Comparison of ENCODE assay signal across 11 cellular contexts in the genomic region with DNA sequence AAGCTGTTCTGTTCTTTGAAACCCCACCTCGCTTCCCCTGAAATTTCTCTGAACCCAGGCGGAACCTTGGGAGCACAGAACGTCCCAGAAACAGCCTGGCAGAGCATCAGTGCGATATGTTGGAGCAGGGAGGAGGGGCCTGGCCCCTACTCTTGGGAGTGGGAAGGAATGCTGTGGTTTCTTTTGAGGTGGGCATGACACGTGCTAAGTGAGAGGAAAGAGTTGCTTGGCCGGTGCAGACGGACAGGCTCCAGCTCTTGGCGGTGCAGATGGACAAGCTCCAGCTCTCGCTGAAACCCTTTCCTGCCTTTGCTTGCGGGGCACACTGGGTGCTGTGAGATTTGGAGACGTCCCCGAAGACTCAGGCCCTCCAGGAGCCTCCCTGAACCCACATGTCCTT. TPM values are rescaled to one million over a fixed set of nuclear protein-coding genes. Genes with fewer than 3 reads are reported as not detected.
A peak's percentile ranks its signal among the peaks of the same experiment; 100 is the strongest.
DNase-seq lines count a peak whose midpoint lies in the region; ATAC-seq and TF ChIP-seq lines count a peak whose summit lies in the region.
"Had no signal": no experiment of that assay in that cellular context is flagged by ENCODE, and none has a peak within 500 bp of the region (broad histone marks: within the 10 kb centered on the region; RNA-seq: fewer than 3 reads in every experiment).

No MANE protein-coding gene starts in this region.

- H3K4me1 Mint-ChIP-seq in WTC11: peaks cover 9% of the 10 kb centered on the region

- H3K9me3 Mint-ChIP-seq in WTC11: no peaks in the 10 kb centered on the region
- H3K9me3 Mint-ChIP-seq: CD4-positive, CD25-positive, alpha-beta regulatory T cell; stimulated activated memory B cell treated with anti-CD40 and anti-IgM and Interleukin-4, amounts not matched to agents 10 μg/mL and 1 μg/mL and 100 μg/mL, for 72 hours had no signal

- ATAC-seq in WTC11 (no peak), GM18870 (IDR thresholded peaks at IDR 0.05; ENCODE audit: unreplicated experiment) (no peak), HG02759 (IDR thresholded peaks at IDR 0.05; ENCODE audit: unreplicated experiment) (no peak)
- ATAC-seq: stimulated activated memory B cell treated with anti-CD40 and anti-IgM and Interleukin-4, amounts not matched to agents 10 μg/mL and 1 μg/mL and 100 μg/mL, for 72 hours had no signal

- H3K27ac ChIP-seq in BLaER1: no peak overlapping the region
- H3K27ac ChIP-seq in ovary: no peak overlapping the region
- H3K27ac ChIP-seq: KMS-11 had no signal

- no peaks in the 10 kb centered on the region for H3K27me3 Mint-ChIP-seq in WTC11 (ENCODE audit: low read depth)
- H3K27me3 Mint-ChIP-seq: CD4-positive, CD25-positive, alpha-beta regulatory T cell; stimulated activated memory B cell treated with anti-CD40 and anti-IgM and Interleukin-4, amounts not matched to agents 10 μg/mL and 1 μg/mL and 100 μg/mL, for 72 hours had no signal

- H3K9me3 ChIP-seq in BLaER1 (no peaks in the 10 kb centered on the region; the same call in 1 of the 2 replicates), ovary (no peaks in the 10 kb centered on the region)

- DNase-seq in WTC11 (ENCODE audit: low spot score) (no peak), fibroblast of the aortic adventitia (ENCODE audit: low read depth) (peak; percentile 63), ovary (peak in 3 of 5 donors; percentile 22 to 64 (median 40)), NCI-H2171 treated with DMSO at 0.1 percent for 48 hours (lab: John Stamatoyannopoulos, UW) (no peak), NCI-H2227 (lab: John Stamatoyannopoulos, UW; ENCODE audit: unreplicated experiment) (no peak)

- TF ChIP-seq EP300 in ovary (IDR thresholded peaks at IDR 0.05): no peak

- H3K4me2 ChIP-seq in BLaER1: peak overlapping the region; percentile 80
- H3K4me2 ChIP-seq: KMS-11 had no signal

- peaks cover 65% of the 10 kb centered on the region for H3K4me1 ChIP-seq in BLaER1
- H3K4me1 ChIP-seq in ovary (ENCODE audit: insufficient read depth): no peaks in the 10 kb centered on the region

- peak overlapping the region; percentile 49; the same call in 1 of the 2 replicates for H3K27ac Mint-ChIP-seq in WTC11

- POLR2A ChIA-PET in WTC11 (lab: Charles Lee): no interaction called here

- no peaks in the 10 kb centered on the region for H3K27me3 ChIP-seq in BLaER1
- H3K27me3 ChIP-seq in ovary: no peaks in the 10 kb centered on the region

- TF ChIP-seq CTCF in WTC11 (IDR thresholded peaks at IDR 0.05): no peak
- no peak for TF ChIP-seq CTCF in fibroblast of the aortic adventitia (IDR thresholded peaks at IDR 0.05; ENCODE audit: insufficient read depth, low read length)
- TF ChIP-seq CTCF in ovary (IDR thresholded peaks at IDR 0.05): no peak

- intact Hi-C loops in ovary (cut with DNase I): loop anchor here in 1 of 4 donors (10.0 kb wide), 1 partner anchor 50 kb away; a partner anchor contains a TSS

- H4K20me1 ChIP-seq in BLaER1: peaks cover 83% of the 10 kb centered on the region

- no peak for TF ChIP-seq POLR2A in ovary (IDR thresholded peaks at IDR 0.05)

- 17 to 45% (median 34%) methylated on average over 12 of the region's 12 CpGs for WGBS in ovary, 3 donors

- CTCF ChIA-PET in WTC11 (lab: Charles Lee): no interaction called here

- H3K4me3 Mint-ChIP-seq in WTC11: no peak overlapping the region
- H3K4me3 Mint-ChIP-seq: stimulated activated memory B cell treated with anti-CD40 and anti-IgM and Interleukin-4, amounts not matched to agents 10 μg/mL and 1 μg/mL and 100 μg/mL, for 72 hours had no signal

- peak overlapping the region; percentile 23; the same call in 1 of the 2 replicates for H3K9ac ChIP-seq in BLaER1
- H3K9ac ChIP-seq: KMS-11 had no signal

- peaks cover 19% of the 10 kb centered on the region; the same call in 1 of the 2 replicates for H3K36me3 ChIP-seq in BLaER1
- no peaks in the 10 kb centered on the region for H3K36me3 ChIP-seq in ovary

- H3K36me3 Mint-ChIP-seq in WTC11: 0 out of 2 replicates have a peak, but pooled peaks cover 2% of the 10 kb centered on the region

- H3K4me3 ChIP-seq in BLaER1 (no peak overlapping the region), fibroblast of the aortic adventitia (ENCODE audit: low read depth, low read length) (no peak overlapping the region), ovary (no peak overlapping the region)

TF ChIP-seq in WTC11, 78 proteins besides CTCF, POLR2A, EP300 and RAD21 (continues in another document):
- TF ChIP-seq FOXK1 (CRISPR knock-in tag; IDR thresholded peaks at IDR 0.05): no peak
- TF ChIP-seq, protein P1, sequence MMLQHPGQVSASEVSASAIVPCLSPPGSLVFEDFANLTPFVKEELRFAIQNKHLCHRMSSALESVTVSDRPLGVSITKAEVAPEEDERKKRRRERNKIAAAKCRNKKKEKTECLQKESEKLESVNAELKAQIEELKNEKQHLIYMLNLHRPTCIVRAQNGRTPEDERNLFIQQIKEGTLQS (CRISPR knock-in tag; conservative IDR thresholded peaks at IDR 0.05): no peak
- TF ChIP-seq, protein P2, sequence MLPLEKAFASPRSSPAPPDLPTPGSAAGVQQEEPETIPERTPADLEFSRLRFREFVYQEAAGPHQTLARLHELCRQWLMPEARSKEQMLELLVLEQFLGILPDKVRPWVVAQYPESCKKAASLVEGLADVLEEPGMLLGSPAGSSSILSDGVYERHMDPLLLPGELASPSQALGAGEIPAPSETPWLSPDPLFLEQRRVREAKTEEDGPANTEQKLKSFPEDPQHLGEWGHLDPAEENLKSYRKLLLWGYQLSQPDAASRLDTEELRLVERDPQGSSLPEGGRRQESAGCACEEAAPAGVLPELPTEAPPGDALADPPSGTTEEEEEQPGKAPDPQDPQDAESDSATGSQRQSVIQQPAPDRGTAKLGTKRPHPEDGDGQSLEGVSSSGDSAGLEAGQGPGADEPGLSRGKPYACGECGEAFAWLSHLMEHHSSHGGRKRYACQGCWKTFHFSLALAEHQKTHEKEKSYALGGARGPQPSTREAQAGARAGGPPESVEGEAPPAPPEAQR (CRISPR knock-in tag; IDR thresholded peaks at IDR 0.05): no peak
- TF ChIP-seq, protein P3, sequence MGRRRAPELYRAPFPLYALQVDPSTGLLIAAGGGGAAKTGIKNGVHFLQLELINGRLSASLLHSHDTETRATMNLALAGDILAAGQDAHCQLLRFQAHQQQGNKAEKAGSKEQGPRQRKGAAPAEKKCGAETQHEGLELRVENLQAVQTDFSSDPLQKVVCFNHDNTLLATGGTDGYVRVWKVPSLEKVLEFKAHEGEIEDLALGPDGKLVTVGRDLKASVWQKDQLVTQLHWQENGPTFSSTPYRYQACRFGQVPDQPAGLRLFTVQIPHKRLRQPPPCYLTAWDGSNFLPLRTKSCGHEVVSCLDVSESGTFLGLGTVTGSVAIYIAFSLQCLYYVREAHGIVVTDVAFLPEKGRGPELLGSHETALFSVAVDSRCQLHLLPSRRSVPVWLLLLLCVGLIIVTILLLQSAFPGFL (CRISPR knock-in tag; IDR thresholded peaks at IDR 0.05; ENCODE audit: borderline replicate concordance): no peak
- no peak for TF ChIP-seq ZNF396 (CRISPR knock-in tag; IDR thresholded peaks at IDR 0.05; ENCODE audit: borderline replicate concordance)
- TF ChIP-seq CBFB (CRISPR knock-in tag; IDR thresholded peaks at IDR 0.05; ENCODE audit: low read depth): no peak
- TF ChIP-seq IRF2 (CRISPR knock-in tag; IDR thresholded peaks at IDR 0.05; ENCODE audit: borderline replicate concordance, low read depth): no peak
- TF ChIP-seq NR2C2 (CRISPR knock-in tag; IDR thresholded peaks at IDR 0.05): no peak
- no peak for TF ChIP-seq ESRRA (CRISPR knock-in tag; IDR thresholded peaks at IDR 0.05; ENCODE audit: borderline replicate concordance)
- no peak for TF ChIP-seq NR3C1 (CRISPR knock-in tag; conservative IDR thresholded peaks at IDR 0.05; ENCODE audit: low read depth)
- no peak for TF ChIP-seq RORB (CRISPR knock-in tag; IDR thresholded peaks at IDR 0.05)
- TF ChIP-seq, protein P4, sequence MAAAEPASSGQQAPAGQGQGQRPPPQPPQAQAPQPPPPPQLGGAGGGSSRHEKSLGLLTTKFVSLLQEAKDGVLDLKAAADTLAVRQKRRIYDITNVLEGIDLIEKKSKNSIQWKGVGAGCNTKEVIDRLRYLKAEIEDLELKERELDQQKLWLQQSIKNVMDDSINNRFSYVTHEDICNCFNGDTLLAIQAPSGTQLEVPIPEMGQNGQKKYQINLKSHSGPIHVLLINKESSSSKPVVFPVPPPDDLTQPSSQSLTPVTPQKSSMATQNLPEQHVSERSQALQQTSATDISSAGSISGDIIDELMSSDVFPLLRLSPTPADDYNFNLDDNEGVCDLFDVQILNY (CRISPR knock-in tag; IDR thresholded peaks at IDR 0.05): no peak
- TF ChIP-seq, protein P5, sequence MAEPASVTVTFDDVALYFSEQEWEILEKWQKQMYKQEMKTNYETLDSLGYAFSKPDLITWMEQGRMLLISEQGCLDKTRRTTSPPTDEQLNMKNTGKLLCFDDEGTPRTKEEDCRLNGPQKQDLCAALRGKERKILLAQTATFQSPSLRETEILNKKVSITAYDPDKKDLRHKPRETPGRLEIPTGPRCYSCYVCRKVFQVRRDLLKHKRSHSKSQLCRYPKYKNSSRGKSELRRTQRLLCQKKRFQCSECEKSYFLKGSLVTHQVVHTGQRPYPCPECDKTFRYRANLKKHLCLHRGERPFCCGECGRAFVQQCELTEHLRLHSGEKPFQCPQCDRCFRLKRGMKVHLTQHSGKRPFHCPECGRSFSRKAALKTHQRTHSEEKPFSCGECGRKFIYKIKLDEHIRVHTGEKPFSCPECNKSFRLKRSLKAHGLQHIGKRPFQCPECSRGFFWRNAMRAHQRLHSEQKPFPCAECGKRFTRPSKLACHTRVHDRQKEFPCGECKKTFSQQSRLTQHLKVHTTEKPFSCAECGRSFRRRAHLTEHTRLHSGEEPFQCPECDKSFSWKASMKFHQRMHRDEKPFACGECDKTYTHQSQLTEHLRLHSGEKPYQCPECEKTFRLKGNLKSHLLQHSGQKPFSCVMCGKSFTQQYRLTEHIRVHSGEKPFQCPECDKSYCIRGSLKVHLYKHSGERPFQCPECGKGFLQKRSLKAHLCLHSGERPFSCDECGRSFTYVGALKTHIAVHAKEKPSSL (CRISPR knock-in tag; conservative IDR thresholded peaks at IDR 0.05): no peak
- no peak for TF ChIP-seq CREM (CRISPR knock-in tag; IDR thresholded peaks at IDR 0.05)
- TF ChIP-seq RELA (CRISPR knock-in tag; IDR thresholded peaks at IDR 0.05; ENCODE audit: borderline replicate concordance): no peak

RNA-seq across cellular contexts. Expression of a gene that starts 15.9 kb away (rescaled TPM):
- total RNA-seq in WTC11 (2021) (116 to 123 TPM (median 120 TPM) in 3 replicates), fibroblast of the aortic adventitia (ENCODE audit: low replicate concordance) (69.4 and 105 TPM in 2 replicates), ovary (100 to 1,000 TPM in 3 of 7 donors, 10 to 100 TPM in 4; 21.6 to 125 (median 93.3) TPM)
- polyA plus RNA-seq in ovary: 10 to 100 TPM; 19.9 to 36.0 TPM

RNA-seq across cellular contexts. Expression of a gene that starts 41.3 kb away (rescaled TPM):
- total RNA-seq in WTC11 (2021) (35.2 to 38.6 TPM (median 36.1 TPM) in 3 replicates), fibroblast of the aortic adventitia (ENCODE audit: low replicate concordance) (5.5 and 32.2 TPM in 2 replicates), ovary (10 to 100 TPM in 6 of 7 donors, 1 to 10 TPM in 1; 7.2 to 58.2 (median 37.4) TPM)
- 10 to 100 TPM; 36.5 to 81.8 TPM for polyA plus RNA-seq in ovary

RNA-seq across cellular contexts. Expression of a gene that starts 54.5 kb away (rescaled TPM):
- 45.0 to 53.0 TPM (median 45.9 TPM) in 3 replicates for total RNA-seq in WTC11 (2021)
- 18.2 and 23.0 TPM in 2 replicates for total RNA-seq in fibroblast of the aortic adventitia (ENCODE audit: low replicate concordance)
- total RNA-seq in ovary: 10 to 100 TPM in 6 of 7 donors, 1 to 10 TPM in 1; 8.5 to 29.3 (median 25.2) TPM
- polyA plus RNA-seq in ovary: 10 to 100 TPM; 11.9 to 12.2 TPM

Comparison
In these comparisons a context has a peak if more than half of its experiments do, and no peak if none do; other contexts are left out.
1. DNase-seq: peak in fibroblast of the aortic adventitia (single experiment) and ovary (3 of 5); none in WTC11 (single experiment), NCI-H2171 treated with DMSO at 0.1 percent for 48 hours (single experiment) and NCI-H2227 (single experiment).